12 cellular contexts compared by ENCODE assay signal in the genomic region with DNA sequence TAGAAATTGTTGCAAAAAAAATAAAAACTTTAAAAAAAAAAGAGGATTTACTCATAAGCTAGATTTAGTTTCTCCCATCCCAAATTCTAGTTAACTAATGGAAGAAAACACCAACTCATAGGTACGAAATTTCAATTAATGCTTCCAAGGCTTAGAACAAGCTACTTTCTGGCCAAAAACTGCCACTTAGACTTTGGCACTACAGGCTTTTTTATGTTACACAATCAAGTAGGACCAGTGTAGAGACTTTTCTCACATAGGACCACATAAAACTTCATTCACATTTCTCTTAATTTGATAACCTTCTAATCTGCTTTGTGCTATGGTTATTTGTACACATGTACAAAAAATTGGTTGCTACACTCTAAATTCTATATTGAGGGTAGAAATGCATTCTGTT. TPM values are rescaled to one million over a fixed set of nuclear protein-coding genes. Genes with fewer than 3 reads are reported as not detected.
DNase-seq lines count a peak whose midpoint lies in the region; FAIRE-seq and TF ChIP-seq lines count a peak whose summit lies in the region.
"Had no signal": no experiment of that assay in that cellular context is flagged by ENCODE, and none has a peak within 500 bp of the region (broad histone marks: within the 10 kb centered on the region; RNA-seq: fewer than 3 reads in every experiment).

No MANE protein-coding gene starts in this region.

- H3K27me3 ChIP-seq in GM23248 (replicated peaks; ENCODE audit: insufficient read depth) (no peaks in the 10 kb centered on the region), OCI-LY1 (ENCODE audit: insufficient read depth, low read length) (no peaks in the 10 kb centered on the region), fibroblast of lung (ENCODE audit: control insufficient read depth, insufficient read depth, low read length) (no peaks in the 10 kb centered on the region), prostate gland (replicated peaks; ENCODE audit: insufficient read depth) (no peaks in the 10 kb centered on the region)

- no peak for TF ChIP-seq POLR2A in prostate gland (IDR thresholded peaks at IDR 0.05)

- no peak overlapping the region for H2AFZ ChIP-seq in GM23248
- H2AFZ ChIP-seq in OCI-LY1 (ENCODE audit: low read length), result no peak overlapping the region
- H2AFZ ChIP-seq in fibroblast of lung (ENCODE audit: low read length), result no peak overlapping the region

- H3K4me3 ChIP-seq in GM23248 (peak overlapping the region; percentile 100), OCI-LY1 (ENCODE audit: low read depth, low read length, poor library complexity, severe bottlenecking) (peak overlapping the region; percentile 94), fibroblast of lung (replicated peaks in 1 of 4; ENCODE audit: control extremely low read depth in 1 of 4, insufficient read depth in 1 of 4, low read depth in 3 of 4, low read length in 4 of 4) (peak overlapping the region; percentile 5 to 99 (median 73)), prostate gland (peak overlapping the region in 1 of 2 donors; percentile 82)

- H3K4me2 ChIP-seq in GM23248 (ENCODE audit: unreplicated experiment), result peak overlapping the region; percentile 86
- peak overlapping the region; percentile 98 for H3K4me2 ChIP-seq in OCI-LY1 (ENCODE audit: low read length)
- H3K4me2 ChIP-seq in fibroblast of lung (ENCODE audit: extremely low read depth, insufficient read depth, low read length), result peak overlapping the region; percentile 76

- DNase-seq in GM23248 (peak; percentile 11), fibroblast of lung (ENCODE audit: low read depth in 2 of 2) (no peak), prostate gland (ENCODE audit: low spot score) (no peak), urothelium cell line (ENCODE audit: low spot score) (no peak), GM10266 (ENCODE audit: extremely low spot score) (no peak), KG1 (lab: John Stamatoyannopoulos, UW) (no peak)
- DNase-seq: activated B cell treated with CpG ODN at 0.5 μM for 24 hours; H7; left cardiac atrium; NCI-H1417 treated with DMSO at 0.1 percent for 48 hours; stimulated activated naive CD4-positive, alpha-beta T cell treated with Interleukin-2 at 50 U/mL for 16 hours had no signal

- peaks cover 95% of the 10 kb centered on the region for H3K79me2 ChIP-seq in GM23248 (ENCODE audit: insufficient read depth)
- peaks cover 83% of the 10 kb centered on the region for H3K79me2 ChIP-seq in OCI-LY1 (ENCODE audit: insufficient read depth, low read length)
- peaks cover 82% of the 10 kb centered on the region for H3K79me2 ChIP-seq in fibroblast of lung (ENCODE audit: control insufficient read depth, insufficient read depth, low read length)

- H3K36me3 ChIP-seq in GM23248 (ENCODE audit: low read depth), result peaks cover 14% of the 10 kb centered on the region; the same call in 1 of the 2 replicates
- H3K36me3 ChIP-seq in OCI-LY1 (ENCODE audit: insufficient read depth, low read length), result peaks cover 44% of the 10 kb centered on the region
- peaks cover 3% of the 10 kb centered on the region for H3K36me3 ChIP-seq in fibroblast of lung (ENCODE audit: control insufficient read depth, insufficient read depth, low read length)
- H3K36me3 ChIP-seq in prostate gland, result no peaks in the 10 kb centered on the region

- H3K9me3 ChIP-seq in GM23248 (ENCODE audit: low read depth) (no peaks in the 10 kb centered on the region), OCI-LY1 (ENCODE audit: low read length) (no peaks in the 10 kb centered on the region), fibroblast of lung (ENCODE audit: control insufficient read depth, insufficient read depth, low read depth, low read length) (no peaks in the 10 kb centered on the region), prostate gland (no peaks in the 10 kb centered on the region)

- H3F3A ChIP-seq in GM23248 (ENCODE audit: insufficient read depth) (peaks cover 20% of the 10 kb centered on the region; the same call in 1 of the 2 replicates), OCI-LY1 (ENCODE audit: insufficient read depth, low read length) (no peaks in the 10 kb centered on the region)

- 66 to 71% methylated on average over 1 of the region's 1 CpG for WGBS in GM23248 (ENCODE audit: low coverage in 1 of 2, low lambda C conversion rate in 2 of 2, missing lambda C conversion rate in 2 of 2), 2 experiments
- 38% methylated on average over 1 of the region's 1 CpG for WGBS in prostate gland

- H3K9me2 ChIP-seq in GM23248 (ENCODE audit: insufficient read depth) (no peaks in the 10 kb centered on the region), OCI-LY1 (ENCODE audit: low read depth, low read length) (no peaks in the 10 kb centered on the region)

- intact Hi-C loops in prostate gland (cut with DNase I), result no loop called here

- peaks cover 6% of the 10 kb centered on the region; the same call in 1 of the 2 replicates for H4K20me1 ChIP-seq in GM23248 (ENCODE audit: insufficient read depth)
- no peaks in the 10 kb centered on the region for H4K20me1 ChIP-seq in OCI-LY1 (ENCODE audit: insufficient read depth, low read length)
- H4K20me1 ChIP-seq in fibroblast of lung (ENCODE audit: control insufficient read depth, extremely low read depth, insufficient read depth, low read length), result no peaks in the 10 kb centered on the region

- H3K27ac ChIP-seq in GM23248 (peak overlapping the region; percentile 99), OCI-LY1 (ENCODE audit: low read depth, low read length, poor library complexity, severe bottlenecking) (no peak overlapping the region), fibroblast of lung (ENCODE audit: insufficient read depth, low read length) (no peak overlapping the region), prostate gland (peak overlapping the region; percentile 99)

- FAIRE-seq in urothelium cell line (lab: Jason Lieb, UNC), result no peak

- in situ Hi-C loops in GM23248 (cut with MboI), result no loop called here

- TF ChIP-seq CTCF in OCI-LY1 (IDR thresholded peaks at IDR 0.05; ENCODE audit: low read length) (no peak), fibroblast of lung (conservative IDR thresholded peaks at IDR 0.05 in 1 of 2, IDR thresholded peaks at IDR 0.05 in 1 of 2; ENCODE audit: low read depth in 1 of 2, low read length in 2 of 2) (no peak), prostate gland (IDR thresholded peaks at IDR 0.05) (no peak), GM10266 (IDR thresholded peaks at IDR 0.05; ENCODE audit: control insufficient read depth, insufficient read depth, low read depth, missing control alignments) (no peak)

- peak overlapping the region; percentile 100 for H3K9ac ChIP-seq in GM23248
- peak overlapping the region; percentile 94 for H3K9ac ChIP-seq in OCI-LY1 (ENCODE audit: low read length)
- no peak overlapping the region for H3K9ac ChIP-seq in fibroblast of lung (ENCODE audit: insufficient read depth, low read length)

- H3K4me1 ChIP-seq in GM23248 (ENCODE audit: insufficient read depth), result peaks cover 33% of the 10 kb centered on the region
- peaks cover 44% of the 10 kb centered on the region for H3K4me1 ChIP-seq in OCI-LY1 (ENCODE audit: insufficient read depth, low read length, severe bottlenecking)
- peaks cover 3% of the 10 kb centered on the region for H3K4me1 ChIP-seq in fibroblast of lung (ENCODE audit: control insufficient read depth, extremely low read depth, insufficient read depth, low read length)
- peaks cover 9% of the 10 kb centered on the region for H3K4me1 ChIP-seq in prostate gland (replicated peaks)

RNA-seq across cellular contexts. Expression of gene ST13, which starts 3.1 kb away (rescaled TPM):
- 117 and 141 TPM in 2 replicates for total RNA-seq in GM23248 (2014; rRNA removed; shearing (Covaris generic))
- polyA plus RNA-seq in GM23248 (2016; fragmentation: Nextera tagmentation; extraction: Ambion mirVana) (161 and 174 TPM in 2 replicates), fibroblast of lung (199 and 266 TPM in 2 replicates)
- total RNA-seq in fibroblast of lung (239 and 293 TPM in 2 replicates), prostate gland (100 to 1,000 TPM; 159 to 205 TPM)
- polyA plus RNA-seq in fibroblast of lung (2012), result 274 and 323 TPM in 2 replicates
- polyA minus RNA-seq in fibroblast of lung (ENCODE audit: low replicate concordance), result 21.7 and 70.2 TPM in 2 replicates

RNA-seq across cellular contexts. Expression of gene XPNPEP3, which starts 3.6 kb away (rescaled TPM):
- total RNA-seq in GM23248 (2014; rRNA removed; shearing (Covaris generic)), result 11.3 and 13.8 TPM in 2 replicates
- polyA plus RNA-seq in GM23248 (2016; fragmentation: Nextera tagmentation; extraction: Ambion mirVana) (5.6 and 6.4 TPM in 2 replicates), fibroblast of lung (15.2 and 16.2 TPM in 2 replicates)
- total RNA-seq in fibroblast of lung (7.7 and 9.1 TPM in 2 replicates), prostate gland (10 to 100 TPM; 10.5 to 19.2 TPM)
- 7.4 and 9.2 TPM in 2 replicates for polyA plus RNA-seq in fibroblast of lung (2012)
- 16.1 and 49.3 TPM in 2 replicates for polyA minus RNA-seq in fibroblast of lung (ENCODE audit: low replicate concordance)

RNA-seq across cellular contexts. Expression of gene DNAJB7, which starts 8.6 kb away (rescaled TPM):
- total RNA-seq in GM23248 (2014; rRNA removed; shearing (Covaris generic)), result not detected in 2 replicates
- polyA plus RNA-seq in GM23248 (2016; fragmentation: Nextera tagmentation; extraction: Ambion mirVana), result 0.16 and 0.23 TPM in 2 replicates
- not detected in 2 replicates for total RNA-seq in fibroblast of lung
- not detected in 2 replicates for polyA plus RNA-seq in fibroblast of lung
- polyA plus RNA-seq in fibroblast of lung (2012), result not detected in 2 replicates
- polyA minus RNA-seq in fibroblast of lung (ENCODE audit: low replicate concordance), result not detected in 2 replicates
- total RNA-seq in prostate gland, result under 1 TPM in 1 of 2 donors, not detected in 1; 0.17 TPM
- total RNA-seq: activated B cell treated with CpG ODN at 0.5 μM for 24 hours, H7, left cardiac atrium had no signal

RNA-seq across cellular contexts. Expression of gene SLC25A17, which starts 34.2 kb away (rescaled TPM):
- total RNA-seq in GM23248 (2014; rRNA removed; shearing (Covaris generic)), result 19.6 and 28.1 TPM in 2 replicates
- 27.6 and 28.6 TPM in 2 replicates for polyA plus RNA-seq in GM23248 (2016; fragmentation: Nextera tagmentation; extraction: Ambion mirVana)
- 11.3 and 12.9 TPM in 2 replicates for total RNA-seq in fibroblast of lung
- polyA plus RNA-seq in fibroblast of lung, result 26.5 and 28.7 TPM in 2 replicates
- polyA plus RNA-seq in fibroblast of lung (2012), result 18.2 and 20.5 TPM in 2 replicates
- polyA minus RNA-seq in fibroblast of lung (ENCODE audit: low replicate concordance), result 7.1 and 8.4 TPM in 2 replicates
- 10 to 100 TPM; 27.8 to 28.0 TPM for total RNA-seq in prostate gland

Comparison
In these comparisons a context has a peak if more than half of its experiments do, and no peak if none do; other contexts are left out.
1. H3K27ac ChIP-seq: peak in GM23248 (single experiment) and prostate gland (2 of 2); none in OCI-LY1 (single experiment) and fibroblast of lung (single experiment).
2. Peak in every context shown above with its lines, with median percentiles within 50 percentile points of each other: H3K4me2 ChIP-seq.